Comparison of ENCODE assay signal across 8 cellular contexts in genomic region chr19:575527-576506, GRCh38. TPM values are rescaled to one million over a fixed set of nuclear protein-coding genes. Genes with fewer than 3 reads are reported as not detected.
A peak's percentile ranks its signal among the peaks of the same experiment; 100 is the strongest.
DNase-seq lines count a peak whose midpoint lies in the region; ATAC-seq and TF ChIP-seq lines count a peak whose summit lies in the region.

No MANE protein-coding gene starts in this region.

- H3K36me3 ChIP-seq in ACC112 (ENCODE audit: insufficient read depth, low read length): no peaks in the 10 kb centered on the region
- peaks cover 29% of the 10 kb centered on the region for H3K36me3 ChIP-seq in lower lobe of right lung

- DNase-seq in M059J (ENCODE audit: low read depth) (peak; percentile 79), dermis blood vessel endothelial cell (peak; percentile 77), lower lobe of right lung (no peak), COLO829 (ENCODE audit: low spot score) (no peak), NCI-H2081 treated with DMSO at 0.1 percent for 48 hours (lab: John Stamatoyannopoulos, UW) (no peak), NOMO-1 treated with dmso at 0.1 percent for 144 hours (lab: John Stamatoyannopoulos, UW; ENCODE audit: unreplicated experiment) (no peak)

- ATAC-seq in lower lobe of right lung: no peak
- no peak for ATAC-seq in GM21717 (IDR thresholded peaks at IDR 0.05; ENCODE audit: unreplicated experiment)

- intact Hi-C loops in lower lobe of right lung (cut with DNase I): no loop called here

- H3K27ac ChIP-seq in ACC112 (ENCODE audit: low read depth, low read length) (peak overlapping the region; percentile 19; the same call in 1 of the 2 replicates), lower lobe of right lung (no peak overlapping the region)

- no peak overlapping the region for H2AFZ ChIP-seq in ACC112 (ENCODE audit: low read length, unreplicated experiment)

- peaks cover 16% of the 10 kb centered on the region for H3K4me1 ChIP-seq in ACC112 (ENCODE audit: control insufficient read depth, insufficient read depth, low read length, unreplicated experiment)
- peaks cover 57% of the 10 kb centered on the region for H3K4me1 ChIP-seq in lower lobe of right lung

- H3K4me3 ChIP-seq in ACC112 (ENCODE audit: low read depth, low read length) (peak overlapping the region; percentile 47; the same call in 1 of the 2 replicates), lower lobe of right lung (peak overlapping the region; percentile 96)

- peaks cover 72% of the 10 kb centered on the region for H3K79me2 ChIP-seq in ACC112 (ENCODE audit: control insufficient read depth, insufficient read depth, low read length, unreplicated experiment)

- no peak for TF ChIP-seq CTCF in lower lobe of right lung (IDR thresholded peaks at IDR 0.05)

- H3K27me3 ChIP-seq in ACC112 (ENCODE audit: insufficient read depth, low read length): no peaks in the 10 kb centered on the region
- no peaks in the 10 kb centered on the region for H3K27me3 ChIP-seq in lower lobe of right lung (ENCODE audit: low read depth)

- H3K9me3 ChIP-seq in lower lobe of right lung: no peaks in the 10 kb centered on the region

RNA-seq across cellular contexts. Expression of gene BSG, which starts 3.4 kb away (rescaled TPM):
- 961 and 1,106 TPM in 2 replicates for total RNA-seq in M059J (2014; rRNA removed; shearing (Covaris generic))
- total RNA-seq in dermis blood vessel endothelial cell: 356 and 480 TPM in 2 replicates
- 366 TPM for total RNA-seq in lower lobe of right lung

RNA-seq across cellular contexts. Expression of gene HCN2, which starts 13.9 kb away (rescaled TPM):
- 0.42 and 1.4 TPM in 2 replicates for total RNA-seq in M059J (2014; rRNA removed; shearing (Covaris generic))
- total RNA-seq in dermis blood vessel endothelial cell (0.34 and 0.70 TPM in 2 replicates), lower lobe of right lung (0.24 TPM)

RNA-seq across cellular contexts. Expression of gene GZMM, which starts 32.0 kb away (rescaled TPM):
- total RNA-seq in M059J (2014; rRNA removed; shearing (Covaris generic)): 0.84 and 1.6 TPM in 2 replicates
- total RNA-seq in dermis blood vessel endothelial cell (not detected in 2 replicates), lower lobe of right lung (3.6 TPM)

RNA-seq across cellular contexts. Expression of gene CDC34, which starts 44.3 kb away (rescaled TPM):
- total RNA-seq in M059J (2014; rRNA removed; shearing (Covaris generic)): 50.6 and 57.4 TPM in 2 replicates
- total RNA-seq in dermis blood vessel endothelial cell: 111 and 112 TPM in 2 replicates
- 40.0 TPM for total RNA-seq in lower lobe of right lung

RNA-seq across cellular contexts. Expression of gene POLRMT, which starts 57.5 kb away (rescaled TPM):
- 16.4 and 25.5 TPM in 2 replicates for total RNA-seq in M059J (2014; rRNA removed; shearing (Covaris generic))
- total RNA-seq in dermis blood vessel endothelial cell: 29.1 and 37.6 TPM in 2 replicates
- total RNA-seq in lower lobe of right lung: 42.5 TPM

Comparison
In these comparisons a context has a peak if more than half of its experiments do, and no peak if none do; other contexts are left out.
1. DNase-seq: peak in M059J (single experiment) and dermis blood vessel endothelial cell (single experiment); none in lower lobe of right lung (single experiment), COLO829 (single experiment), NCI-H2081 treated with DMSO at 0.1 percent for 48 hours (single experiment) and NOMO-1 treated with dmso at 0.1 percent for 144 hours (single experiment).